In the genomic region with DNA sequence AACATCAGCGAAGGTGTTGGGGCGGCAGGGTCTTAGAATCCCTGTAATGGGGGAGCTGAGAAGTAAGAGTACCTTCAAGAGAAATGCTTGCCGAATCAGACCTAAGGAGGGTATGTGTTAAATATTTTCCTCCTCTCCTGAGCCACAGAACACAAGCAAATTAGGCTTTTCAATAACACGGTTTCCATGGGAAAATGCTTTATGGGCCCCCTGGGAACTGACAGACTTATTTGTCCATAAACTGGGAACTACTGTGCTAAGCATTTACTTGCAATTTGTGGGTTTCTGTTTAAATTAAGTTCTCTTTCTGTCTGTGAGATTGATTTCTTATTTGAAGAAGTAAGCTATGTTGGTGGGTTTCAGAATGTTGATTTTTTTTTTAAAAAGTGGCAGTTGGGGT, we compare ENCODE assay signal across 2 cellular contexts.
TF ChIP-seq lines count a peak whose summit lies in the region.

No MANE protein-coding gene starts in this region.

TF ChIP-seq in HEK293, 187 proteins besides CTCF, POLR2A, EP300 and RAD21:
- TF ChIP-seq, protein P1, sequence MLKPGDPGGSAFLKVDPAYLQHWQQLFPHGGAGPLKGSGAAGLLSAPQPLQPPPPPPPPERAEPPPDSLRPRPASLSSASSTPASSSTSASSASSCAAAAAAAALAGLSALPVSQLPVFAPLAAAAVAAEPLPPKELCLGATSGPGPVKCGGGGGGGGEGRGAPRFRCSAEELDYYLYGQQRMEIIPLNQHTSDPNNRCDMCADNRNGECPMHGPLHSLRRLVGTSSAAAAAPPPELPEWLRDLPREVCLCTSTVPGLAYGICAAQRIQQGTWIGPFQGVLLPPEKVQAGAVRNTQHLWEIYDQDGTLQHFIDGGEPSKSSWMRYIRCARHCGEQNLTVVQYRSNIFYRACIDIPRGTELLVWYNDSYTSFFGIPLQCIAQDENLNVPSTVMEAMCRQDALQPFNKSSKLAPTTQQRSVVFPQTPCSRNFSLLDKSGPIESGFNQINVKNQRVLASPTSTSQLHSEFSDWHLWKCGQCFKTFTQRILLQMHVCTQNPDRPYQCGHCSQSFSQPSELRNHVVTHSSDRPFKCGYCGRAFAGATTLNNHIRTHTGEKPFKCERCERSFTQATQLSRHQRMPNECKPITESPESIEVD (tag by site-specific recombination; IDR thresholded peaks at IDR 0.05) = 0 out of 2 replicates have a peak, but pooled peaks have one; percentile 37
- TF ChIP-seq OSR2 (tag by site-specific recombination; IDR thresholded peaks at IDR 0.05) (peak; percentile 34; the same call in 1 of the 2 replicates), ZNF366 (tag by site-specific recombination; conservative IDR thresholded peaks at IDR 0.05) (no peak), PRDM4 (tag by site-specific recombination; IDR thresholded peaks at IDR 0.05) (0 out of 2 replicates have a peak, but pooled peaks have one; percentile 36)

TF ChIP-seq in WTC11, 78 proteins besides CTCF, POLR2A, EP300 and RAD21:
- TF ChIP-seq, protein P2, sequence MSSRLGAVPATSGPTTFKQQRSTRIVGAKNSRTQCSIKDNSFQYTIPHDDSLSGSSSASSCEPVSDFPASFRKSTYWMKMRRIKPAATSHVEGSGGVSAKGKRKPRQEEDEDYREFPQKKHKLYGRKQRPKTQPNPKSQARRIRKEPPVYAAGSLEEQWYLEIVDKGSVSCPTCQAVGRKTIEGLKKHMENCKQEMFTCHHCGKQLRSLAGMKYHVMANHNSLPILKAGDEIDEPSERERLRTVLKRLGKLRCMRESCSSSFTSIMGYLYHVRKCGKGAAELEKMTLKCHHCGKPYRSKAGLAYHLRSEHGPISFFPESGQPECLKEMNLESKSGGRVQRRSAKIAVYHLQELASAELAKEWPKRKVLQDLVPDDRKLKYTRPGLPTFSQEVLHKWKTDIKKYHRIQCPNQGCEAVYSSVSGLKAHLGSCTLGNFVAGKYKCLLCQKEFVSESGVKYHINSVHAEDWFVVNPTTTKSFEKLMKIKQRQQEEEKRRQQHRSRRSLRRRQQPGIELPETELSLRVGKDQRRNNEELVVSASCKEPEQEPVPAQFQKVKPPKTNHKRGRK (CRISPR knock-in tag; IDR thresholded peaks at IDR 0.05; ENCODE audit: borderline replicate concordance) = no peak
- TF ChIP-seq RELA (CRISPR knock-in tag; IDR thresholded peaks at IDR 0.05; ENCODE audit: borderline replicate concordance) (no peak), ATF2 (CRISPR knock-in tag; IDR thresholded peaks at IDR 0.05; ENCODE audit: borderline replicate concordance, low read depth) (no peak)
